In genomic region chr20:32820000-32820697, GRCh38 we compare ENCODE assay signal across 1 cellular context.
TF ChIP-seq lines count a peak whose summit lies in the region.

No MANE protein-coding gene starts in this region.

TF ChIP-seq in HepG2, 621 proteins besides CTCF, POLR2A, EP300 and RAD21 (continued from another document and continues in another):
- TF ChIP-seq ZHX1 (CRISPR knock-in tag; IDR thresholded peaks at IDR 0.05; ENCODE audit: low read depth): peak; percentile 69; the same call in 1 of the 2 replicates
- TF ChIP-seq ZNF562 (CRISPR knock-in tag; IDR thresholded peaks at IDR 0.05; ENCODE audit: borderline replicate concordance): no peak
- peak; percentile 27; the same call in 1 of the 2 replicates for TF ChIP-seq ZNF230 (CRISPR knock-in tag; IDR thresholded peaks at IDR 0.05)
- TF ChIP-seq SMC3 (IDR thresholded peaks at IDR 0.05; ENCODE audit: low read length): no peak
- no peak for TF ChIP-seq PTBP1 (IDR thresholded peaks at IDR 0.05; ENCODE audit: low read depth, low read length, poor library complexity, severe bottlenecking)
- peak; percentile 79; the same call in 1 of the 2 replicates for TF ChIP-seq ZFP41 (CRISPR knock-in tag; IDR thresholded peaks at IDR 0.05; ENCODE audit: borderline replicate concordance)
- no peak for TF ChIP-seq NR2F1 (CRISPR knock-in tag; IDR thresholded peaks at IDR 0.05)
- TF ChIP-seq ZNF672 (CRISPR knock-in tag; IDR thresholded peaks at IDR 0.05): no peak
- TF ChIP-seq TSC22D2 (CRISPR knock-in tag; IDR thresholded peaks at IDR 0.05; ENCODE audit: borderline replicate concordance): peak; percentile 26; the same call in 1 of the 2 replicates
- peak; percentile 88; the same call in 1 of the 2 replicates for TF ChIP-seq ZNF891 (CRISPR knock-in tag; IDR thresholded peaks at IDR 0.05)
- TF ChIP-seq ZNF124 (CRISPR knock-in tag; IDR thresholded peaks at IDR 0.05): no peak; the same call in 1 of the 2 replicates
- TF ChIP-seq RCOR2 (CRISPR knock-in tag; IDR thresholded peaks at IDR 0.05): peak; percentile 85; the same call in 1 of the 2 replicates
- TF ChIP-seq NR2C2 (CRISPR knock-in tag; IDR thresholded peaks at IDR 0.05; ENCODE audit: borderline replicate concordance): 0 out of 2 replicates have a peak, but pooled peaks have one; percentile 21
- TF ChIP-seq HNF1B (CRISPR knock-in tag; IDR thresholded peaks at IDR 0.05): 0 out of 2 replicates have a peak, but pooled peaks have one; percentile 61
- TF ChIP-seq KMT2A (CRISPR knock-in tag; IDR thresholded peaks at IDR 0.05): peak; percentile 66; the same call in 1 of the 2 replicates
- peak; percentile 79; the same call in 1 of the 2 replicates for TF ChIP-seq ZNF839 (CRISPR knock-in tag; IDR thresholded peaks at IDR 0.05; ENCODE audit: borderline replicate concordance)
- peak; percentile 59 for TF ChIP-seq PITX1 (CRISPR knock-in tag; IDR thresholded peaks at IDR 0.05)
- no peak for TF ChIP-seq SYNCRIP (IDR thresholded peaks at IDR 0.05; ENCODE audit: insufficient read depth, low read depth, low read length)
- TF ChIP-seq HMGXB3 (CRISPR knock-in tag; IDR thresholded peaks at IDR 0.05; ENCODE audit: borderline replicate concordance): peak; percentile 67; the same call in 1 of the 2 replicates
- no peak for TF ChIP-seq U2AF1 (optimal IDR thresholded peaks at IDR 0.05; ENCODE audit: low read depth, low read length)
- no peak for TF ChIP-seq RFX5 (IDR thresholded peaks at IDR 0.05; ENCODE audit: low read depth, low read length)
- no peak for TF ChIP-seq ATF4 (CRISPR knock-in tag; IDR thresholded peaks at IDR 0.05)
- no peak for TF ChIP-seq KAT2B (IDR thresholded peaks at IDR 0.05; ENCODE audit: borderline replicate concordance, low read depth, low read length)
- peak; percentile 97 for TF ChIP-seq ZNF83 (CRISPR knock-in tag; IDR thresholded peaks at IDR 0.05; ENCODE audit: borderline replicate concordance)
- peak; percentile 95 for TF ChIP-seq NRL (CRISPR knock-in tag; IDR thresholded peaks at IDR 0.05; ENCODE audit: borderline replicate concordance)
- no peak for TF ChIP-seq ZNF597 (CRISPR knock-in tag; IDR thresholded peaks at IDR 0.05)
- peak; percentile 77; the same call in 1 of the 2 replicates for TF ChIP-seq ARHGAP35 (CRISPR knock-in tag; IDR thresholded peaks at IDR 0.05; ENCODE audit: borderline replicate concordance)
- peak; percentile 70 for TF ChIP-seq GFI1 (CRISPR knock-in tag; IDR thresholded peaks at IDR 0.05; ENCODE audit: borderline replicate concordance)
- TF ChIP-seq ZNF264 (CRISPR knock-in tag; IDR thresholded peaks at IDR 0.05): no peak
- no peak for TF ChIP-seq ZBTB46 (CRISPR knock-in tag; IDR thresholded peaks at IDR 0.05; ENCODE audit: borderline replicate concordance)
- TF ChIP-seq ZSCAN22 (CRISPR knock-in tag; IDR thresholded peaks at IDR 0.05): no peak
- peak; percentile 86; the same call in 1 of the 2 replicates for TF ChIP-seq MEIS1 (CRISPR knock-in tag; IDR thresholded peaks at IDR 0.05; ENCODE audit: borderline replicate concordance)
- TF ChIP-seq ZNF121 (CRISPR knock-in tag; IDR thresholded peaks at IDR 0.05): peak; percentile 43; the same call in 1 of the 2 replicates
- 0 out of 2 replicates have a peak, but pooled peaks have one; percentile 32 for TF ChIP-seq ZNF552 (CRISPR knock-in tag; IDR thresholded peaks at IDR 0.05; ENCODE audit: borderline replicate concordance)
- peak; percentile 66; the same call in 1 of the 2 replicates for TF ChIP-seq ZNF501 (CRISPR knock-in tag; IDR thresholded peaks at IDR 0.05)
- TF ChIP-seq HMG20A (CRISPR knock-in tag; IDR thresholded peaks at IDR 0.05; ENCODE audit: borderline replicate concordance): no peak
- peak; percentile 78; the same call in 1 of the 2 replicates for TF ChIP-seq FOXK1 (CRISPR knock-in tag; IDR thresholded peaks at IDR 0.05; ENCODE audit: borderline replicate concordance, low read depth)
- no peak for TF ChIP-seq ZNF407 (CRISPR knock-in tag; IDR thresholded peaks at IDR 0.05; ENCODE audit: not compliant biosample characterization)
- no peak for TF ChIP-seq ZNF570 (CRISPR knock-in tag; IDR thresholded peaks at IDR 0.05; ENCODE audit: borderline replicate concordance)
- TF ChIP-seq TMF1 (CRISPR knock-in tag; IDR thresholded peaks at IDR 0.05; ENCODE audit: low read depth): peak; percentile 90
- TF ChIP-seq SMAD9 (CRISPR knock-in tag; IDR thresholded peaks at IDR 0.05): 0 out of 2 replicates have a peak, but pooled peaks have one; percentile 62
